8 cellular contexts compared by ENCODE assay signal in the genomic region with DNA sequence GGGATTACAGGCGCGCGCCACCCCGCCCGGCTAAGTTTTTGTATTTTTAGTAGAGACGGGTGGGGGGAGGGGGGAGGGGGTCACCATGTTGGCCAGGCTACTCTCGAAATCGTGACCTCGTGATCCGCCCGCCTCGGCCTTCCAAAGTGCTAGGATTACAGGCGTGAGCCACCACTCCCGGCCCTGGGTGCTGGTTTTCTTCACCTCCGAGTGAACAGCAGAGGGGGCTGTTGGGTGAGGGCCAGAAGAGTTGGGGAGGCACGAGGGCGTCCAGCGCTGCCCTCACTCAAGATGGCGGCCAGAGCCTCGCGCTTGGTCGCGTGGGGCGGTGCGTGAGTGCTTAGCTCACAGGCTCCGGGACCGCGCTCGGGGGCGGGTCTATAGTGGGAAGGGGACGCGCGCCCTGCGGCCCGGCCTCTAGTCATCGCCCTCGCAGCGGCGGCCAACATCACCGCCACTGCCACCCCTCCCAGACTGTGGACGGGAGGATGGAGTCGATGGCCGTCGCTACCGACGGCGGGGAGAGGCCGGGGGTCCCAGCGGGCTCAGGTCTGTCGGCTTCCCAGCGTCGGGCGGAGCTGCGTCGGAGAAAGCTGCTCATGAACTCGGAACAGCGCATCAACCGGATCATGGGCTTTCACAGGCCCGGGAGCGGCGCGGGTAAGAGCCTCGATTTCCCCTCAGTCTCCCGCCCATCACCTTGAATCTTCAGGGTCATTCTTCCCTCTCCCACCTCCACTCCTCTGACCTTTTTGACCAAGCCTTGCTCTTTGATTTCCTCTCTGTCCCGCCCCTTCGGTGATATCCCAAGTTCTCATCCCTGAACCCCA. TPM values are rescaled to one million over a fixed set of nuclear protein-coding genes. Genes with fewer than 3 reads are reported as not detected.
DNase-seq lines count a peak whose midpoint lies in the region; ATAC-seq, FAIRE-seq and TF ChIP-seq lines count a peak whose summit lies in the region.

A gene (plus strand): TSS at position 416 of the 830 bp plus-strand sequence. CDS start 73 bp downstream, at position 489.

- 1% methylated on average over 63 to 66 of the region's 66 CpGs for WGBS in heart right ventricle, 2 donors

- H3K27me3 ChIP-seq in heart right ventricle, result no peaks in the 10 kb centered on the region
- no peaks in the 10 kb centered on the region for H3K27me3 ChIP-seq in upper lobe of right lung

- DNase-seq in GM12892 (ENCODE audit: insufficient read length) (peak; percentile 90), NCI-H146 (lab: John Stamatoyannopoulos, UW) (peak; percentile 97), T-helper 1 cell (peak; percentile 95 to 99 (median 97)), amniotic epithelial cell (ENCODE audit: low read depth) (peak; percentile 97), heart right ventricle (peak; percentile 98), posterior vena cava (ENCODE audit: low spot score) (peak; percentile 100), upper lobe of right lung (peak; percentile 99)

- ATAC-seq in HG02852 (IDR thresholded peaks at IDR 0.05; ENCODE audit: unreplicated experiment), result peak; percentile 95
- ATAC-seq in heart right ventricle, result peak; percentile 99 to 100 (median 100)
- ATAC-seq in upper lobe of right lung, result peak; percentile 99

- H3K27ac ChIP-seq in heart right ventricle (peak within 1 kb of the TSS; percentile 70 to 96 (median 90)), upper lobe of right lung (peak within 1 kb of the TSS; percentile 95)

- TF ChIP-seq POLR2A in GM12892 (IDR thresholded peaks at IDR 0.05; ENCODE audit: low read depth, low read length), result peak; percentile 81

- H3K9me3 ChIP-seq in heart right ventricle, result no peaks in the 10 kb centered on the region
- no peaks in the 10 kb centered on the region for H3K9me3 ChIP-seq in upper lobe of right lung

- H3K4me3 ChIP-seq in heart right ventricle (peak within 1 kb of the TSS; percentile 64 to 95 (median 80)), upper lobe of right lung (peak within 1 kb of the TSS; percentile 60)

- intact Hi-C loops in heart right ventricle (cut with DNase I) (loop anchor here in 6 of 10 donors (1.0 to 10.0 kb wide), 6 partner anchors 20 to 169 kb away; a partner anchor contains a TSS), posterior vena cava (cut with DNase I) (no loop called here), upper lobe of right lung (cut with DNase I) (no loop called here)

- H3K36me3 ChIP-seq in heart right ventricle (peaks cover 0 to 26% (median 0%) of the 10 kb centered on the region in 9 donors), upper lobe of right lung (peaks cover 15% of the 10 kb centered on the region)

- peak; percentile 97 for FAIRE-seq in GM12892 (lab: Jason Lieb, UNC)

- peak; percentile 18 to 78 (median 66) for TF ChIP-seq CTCF in heart right ventricle (IDR thresholded peaks at IDR 0.05)
- TF ChIP-seq CTCF in upper lobe of right lung (IDR thresholded peaks at IDR 0.05), result peak; percentile 60

- H3K4me1 ChIP-seq in heart right ventricle, result peaks cover 0 to 38% (median 15%) of the 10 kb centered on the region in 9 donors
- H3K4me1 ChIP-seq in upper lobe of right lung, result peaks cover 15% of the 10 kb centered on the region

RNA-seq across cellular contexts. Expression of the gene that starts here (rescaled TPM):
- 39.2 TPM for polyA plus RNA-seq in GM12892 (2012; ENCODE audit: missing spikeins)
- total RNA-seq in heart right ventricle, result 10 to 100 TPM; 14.6 to 22.1 (median 18.1) TPM
- 10 to 100 TPM; 18.2 to 21.8 TPM for polyA plus RNA-seq in heart right ventricle
- total RNA-seq in posterior vena cava, result 10 to 100 TPM; 26.5 to 31.6 TPM
- 27.0 TPM for total RNA-seq in upper lobe of right lung

Comparison
In these comparisons a context has a peak if more than half of its experiments do, and no peak if none do; other contexts are left out.
1. Peak in every context shown above with its lines: DNase-seq, ATAC-seq, H3K4me3 ChIP-seq and H3K27ac ChIP-seq.
2. intact Hi-C loops: an anchor here in heart right ventricle (1.0 to 10.0 kb wide); none called in posterior vena cava and upper lobe of right lung.